8 cellular contexts compared by ENCODE assay signal in the genomic region with DNA sequence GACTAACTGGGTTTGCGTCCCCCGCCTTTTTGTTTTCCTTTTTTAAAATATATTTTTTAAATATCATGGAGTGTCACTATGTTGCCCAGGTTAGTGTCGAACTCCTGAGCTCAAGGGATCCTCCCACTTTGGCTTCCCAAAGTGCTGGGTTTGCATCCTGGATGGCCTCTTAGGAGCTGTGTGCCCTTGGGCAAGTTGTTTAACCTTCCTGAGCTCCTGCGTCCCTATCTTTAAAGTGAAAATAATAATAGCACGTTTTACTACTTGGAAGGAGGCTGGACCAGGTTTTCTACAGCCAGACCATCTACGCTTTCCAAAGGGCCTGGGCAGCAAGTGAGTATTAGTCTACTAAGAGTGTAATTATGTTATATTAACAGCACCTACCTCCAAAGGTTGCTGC. TPM values are rescaled to one million over a fixed set of nuclear protein-coding genes. Genes with fewer than 3 reads are reported as not detected.
DNase-seq lines count a peak whose midpoint lies in the region; ATAC-seq and TF ChIP-seq lines count a peak whose summit lies in the region.

No MANE protein-coding gene starts in this region.

- POLR2A ChIA-PET in RWPE1 (lab: Yijun Ruan, JAX; ENCODE audit: low non-redundant PET), result no interaction called here

- ATAC-seq in HG02759 (IDR thresholded peaks at IDR 0.05; ENCODE audit: unreplicated experiment), result no peak

- TF ChIP-seq POLR2A in esophagus squamous epithelium (IDR thresholded peaks at IDR 0.05), result no peak

- DNase-seq in G401 (ENCODE audit: low spot score) (peak; percentile 26), RWPE1 (ENCODE audit: low spot score) (no peak), esophagus squamous epithelium (lab: John Stamatoyannopoulos, UW) (no peak), progenitor cell of endocrine pancreas (ENCODE audit: low spot score, unreplicated experiment) (no peak), NCI-H1092 (lab: John Stamatoyannopoulos, UW) (no peak), hippocampal formation (lab: John Stamatoyannopoulos, UW) (no peak), SK-N-DZ (ENCODE audit: low spot score) (no peak)

- in situ Hi-C loops in G401 (cut with HindIII; ENCODE audit: low sequenced_read_pairs), result no loop called here

- no peaks in the 10 kb centered on the region for H3K36me3 ChIP-seq in esophagus squamous epithelium

- H3K4me3 Mint-ChIP-seq in progenitor cell of endocrine pancreas (ENCODE audit: low read depth), result peak overlapping the region; percentile 66

- peak overlapping the region; percentile 92 for H3K27ac ChIP-seq in RWPE1
- H3K27ac ChIP-seq in esophagus squamous epithelium, result peak overlapping the region; percentile 69 to 84 (median 81)

- peaks cover 6% of the 10 kb centered on the region for H3K4me1 Mint-ChIP-seq in progenitor cell of endocrine pancreas (ENCODE audit: low read depth)

- peak overlapping the region; percentile 35 for H3K27ac Mint-ChIP-seq in progenitor cell of endocrine pancreas

- CTCF ChIA-PET in RWPE1 (lab: Yijun Ruan, JAX), result no interaction called here

- no peaks in the 10 kb centered on the region for H3K9me3 ChIP-seq in esophagus squamous epithelium

- peaks cover 4 to 37% (median 12%) of the 10 kb centered on the region in 3 donors for H3K4me1 ChIP-seq in esophagus squamous epithelium

- H3K9me3 Mint-ChIP-seq in progenitor cell of endocrine pancreas (ENCODE audit: low read depth), result no peaks in the 10 kb centered on the region

- no peaks in the 10 kb centered on the region for H3K27me3 ChIP-seq in esophagus squamous epithelium

- TF ChIP-seq CTCF in RWPE1 (conservative IDR thresholded peaks at IDR 0.05; ENCODE audit: low read depth) (no peak), esophagus squamous epithelium (IDR thresholded peaks at IDR 0.05) (no peak), progenitor cell of endocrine pancreas (IDR thresholded peaks at IDR 0.05; ENCODE audit: unreplicated experiment) (no peak)

- no peaks in the 10 kb centered on the region for H3K36me3 Mint-ChIP-seq in progenitor cell of endocrine pancreas (ENCODE audit: insufficient read depth)

- H3K4me3 ChIP-seq in esophagus squamous epithelium, result peak overlapping the region in 3 of 4 donors; percentile 38 to 69 (median 53)

- intact Hi-C loops in esophagus squamous epithelium (cut with DNase I), result no loop called here

- H3K27me3 Mint-ChIP-seq in progenitor cell of endocrine pancreas, result peaks cover 7% of the 10 kb centered on the region

- WGBS in esophagus squamous epithelium, 2 donors, result 71 to 73% methylated on average over 6 of the region's 6 CpGs

RNA-seq across cellular contexts. Expression of a gene that starts 44.2 kb away (rescaled TPM):
- total RNA-seq in G401 (2014; rRNA removed; shearing (Covaris generic)), result not detected in 2 replicates
- total RNA-seq in esophagus squamous epithelium (not detected), progenitor cell of endocrine pancreas (not detected in 2 replicates)
- not detected in 2 replicates for polyA plus RNA-seq in SK-N-DZ (2014; cell fraction: cytosol; rRNA removed)
- polyA plus RNA-seq in SK-N-DZ (2014; cell fraction: nucleus; rRNA removed), result not detected in 2 replicates

RNA-seq across cellular contexts. Expression of a gene that starts 58.7 kb away (rescaled TPM):
- total RNA-seq in G401 (2014; rRNA removed; shearing (Covaris generic)), result 4.9 and 7.1 TPM in 2 replicates
- total RNA-seq in esophagus squamous epithelium (under 1 TPM; 0.09 to 0.76 (median 0.28) TPM), progenitor cell of endocrine pancreas (0.60 and 0.75 TPM in 2 replicates)
- 0.16 and 0.45 TPM in 2 replicates for polyA plus RNA-seq in SK-N-DZ (2014; cell fraction: cytosol; rRNA removed)
- 0.12 and 0.49 TPM in 2 replicates for polyA plus RNA-seq in SK-N-DZ (2014; cell fraction: nucleus; rRNA removed)
